Comparison of ENCODE assay signal across 9 cellular contexts in genomic region chrX:41733939-41734338, GRCh38. TPM values are rescaled to one million over a fixed set of nuclear protein-coding genes. Genes with fewer than 3 reads are reported as not detected.
DNase-seq lines count a peak whose midpoint lies in the region; ATAC-seq lines count a peak whose summit lies in the region.
"Had no signal": no experiment of that assay in that cellular context is flagged by ENCODE, and none has a peak within 500 bp of the region (broad histone marks: within the 10 kb centered on the region; RNA-seq: fewer than 3 reads in every experiment).

No MANE protein-coding gene starts in this region.

- H3K4me3 ChIP-seq in Karpas-422 (ENCODE audit: low read length), result peak overlapping the region; percentile 35; the same call in 1 of the 2 replicates

- H3K4me1 ChIP-seq in Karpas-422 (ENCODE audit: low read length), result peaks cover 17% of the 10 kb centered on the region

- peak overlapping the region; percentile 62 for H3K27ac ChIP-seq in Karpas-422 (ENCODE audit: low read length)
- H3K27ac ChIP-seq: neutrophil had no signal

- intact Hi-C loops in activated CD4-positive, alpha-beta T cell treated with anti-CD3 and anti-CD28 coated beads, Interleukin-2, amount 10 ng/mL, durations not matched to agents 24 days and 14 days (cut with micrococcal nuclease), result loop anchor here (1.0 to 10.0 kb wide), 5 partner anchors 47 to 459 kb away; partner anchors contain the start of genes GPR34 and NYX

- DNase-seq in activated CD4-positive, alpha-beta T cell treated with anti-CD3 and anti-CD28 coated beads, Interleukin-2, amount 10 ng/mL, durations not matched to agents 24 days and 14 days, result peak; percentile 64
- no peak for DNase-seq in activated CD4-positive, alpha-beta T cell treated with anti-CD3 and anti-CD28 coated beads, Interleukin-2, amount 50 U/mL, for 1 hour
- DNase-seq in Karpas-422 (peak; percentile 80), ureter (ENCODE audit: low spot score) (no peak), C1 segment of cervical spinal cord (lab: John Stamatoyannopoulos, UW) (no peak)
- peak; percentile 27 for DNase-seq in stimulated activated CD8-positive, alpha-beta memory T cell treated with anti-CD3 and anti-CD28 coated beads, Interleukin-4, amount 100 ng/mL, for 48 hours
- DNase-seq in stimulated activated naive CD4-positive, alpha-beta T cell (lab: John Stamatoyannopoulos, UW), result no peak

- H3K36me3 ChIP-seq in Karpas-422 (ENCODE audit: insufficient read depth, low read length), result no peaks in the 10 kb centered on the region
- H3K36me3 ChIP-seq: neutrophil had no signal

- no peak overlapping the region for H2AFZ ChIP-seq in Karpas-422 (ENCODE audit: low read length)

- H3K9me3 Mint-ChIP-seq in activated CD4-positive, alpha-beta T cell treated with anti-CD3 and anti-CD28 coated beads, Interleukin-2, amount 10 ng/mL, durations not matched to agents 24 days and 14 days, result no peaks in the 10 kb centered on the region

- no peak overlapping the region for H3K9ac ChIP-seq in Karpas-422 (ENCODE audit: low read length)

- peak; percentile 98 for ATAC-seq in HG02588 (IDR thresholded peaks at IDR 0.05; ENCODE audit: unreplicated experiment)

- H3K36me3 Mint-ChIP-seq in activated CD4-positive, alpha-beta T cell treated with anti-CD3 and anti-CD28 coated beads, Interleukin-2, amount 10 ng/mL, durations not matched to agents 24 days and 14 days (ENCODE audit: low read depth), result no peaks in the 10 kb centered on the region

- peak overlapping the region; percentile 85 for H3K27ac Mint-ChIP-seq in activated CD4-positive, alpha-beta T cell treated with anti-CD3 and anti-CD28 coated beads, Interleukin-2, amount 10 ng/mL, durations not matched to agents 24 days and 14 days

- H3K4me2 ChIP-seq in Karpas-422 (ENCODE audit: low read depth, low read length, poor library complexity, severe bottlenecking), result peak overlapping the region; percentile 58

- H3K4me3 Mint-ChIP-seq in activated CD4-positive, alpha-beta T cell treated with anti-CD3 and anti-CD28 coated beads, Interleukin-2, amount 10 ng/mL, durations not matched to agents 24 days and 14 days, result peak overlapping the region; percentile 34

- no peaks in the 10 kb centered on the region for H3K27me3 ChIP-seq in Karpas-422 (ENCODE audit: low read length)
- H3K27me3 ChIP-seq: neutrophil had no signal

- H3K9me2 ChIP-seq in Karpas-422 (replicated peaks; ENCODE audit: insufficient read depth, low read length), result no peaks in the 10 kb centered on the region

- peaks cover 25% of the 10 kb centered on the region for H3K4me1 Mint-ChIP-seq in activated CD4-positive, alpha-beta T cell treated with anti-CD3 and anti-CD28 coated beads, Interleukin-2, amount 10 ng/mL, durations not matched to agents 24 days and 14 days

- H3K27me3 Mint-ChIP-seq in activated CD4-positive, alpha-beta T cell treated with anti-CD3 and anti-CD28 coated beads, Interleukin-2, amount 10 ng/mL, durations not matched to agents 24 days and 14 days, result no peaks in the 10 kb centered on the region

- H3K79me2 ChIP-seq in Karpas-422 (ENCODE audit: low read length), result no peaks in the 10 kb centered on the region

- no peaks in the 10 kb centered on the region for H3K9me3 ChIP-seq in Karpas-422 (ENCODE audit: low read length)
- H3K9me3 ChIP-seq: neutrophil had no signal

- H4K20me1 ChIP-seq in Karpas-422 (ENCODE audit: insufficient read depth, low read depth, low read length), result no peaks in the 10 kb centered on the region

RNA-seq across cellular contexts. Expression of gene GPR82, which starts 10.0 kb away (rescaled TPM):
- total RNA-seq in activated CD4-positive, alpha-beta T cell treated with anti-CD3 and anti-CD28 coated beads, Interleukin-2, amount 10 ng/mL, durations not matched to agents 24 days and 14 days, result not detected in 2 replicates
- total RNA-seq in Karpas-422 (2014; rRNA removed; shearing (Covaris generic); ENCODE audit: low replicate concordance), result 0.07 TPM in 1 of 2 replicates, not detected in the other
- total RNA-seq in ureter, result 0.26 TPM

RNA-seq across cellular contexts. Expression of gene GPR34, which starts 45.2 kb away (rescaled TPM):
- 0.16 and 0.43 TPM in 2 replicates for total RNA-seq in activated CD4-positive, alpha-beta T cell treated with anti-CD3 and anti-CD28 coated beads, Interleukin-2, amount 10 ng/mL, durations not matched to agents 24 days and 14 days
- total RNA-seq in Karpas-422 (2014; rRNA removed; shearing (Covaris generic); ENCODE audit: low replicate concordance), result not detected in 2 replicates
- total RNA-seq in ureter, result 7.1 TPM

Comparison
In these comparisons a context has a peak if more than half of its experiments do, and no peak if none do; other contexts are left out.
1. DNase-seq: peak in activated CD4-positive, alpha-beta T cell treated with anti-CD3 and anti-CD28 coated beads, Interleukin-2, amount 10 ng/mL, durations not matched to agents 24 days and 14 days (single experiment), Karpas-422 (single experiment) and stimulated activated CD8-positive, alpha-beta memory T cell treated with anti-CD3 and anti-CD28 coated beads, Interleukin-4, amount 100 ng/mL, for 48 hours (single experiment); none in activated CD4-positive, alpha-beta T cell treated with anti-CD3 and anti-CD28 coated beads, Interleukin-2, amount 50 U/mL, for 1 hour (single experiment), ureter (single experiment), stimulated activated naive CD4-positive, alpha-beta T cell (0 of 6) and C1 segment of cervical spinal cord (0 of 14).